1 cellular context compared by ENCODE assay signal in the genomic region with DNA sequence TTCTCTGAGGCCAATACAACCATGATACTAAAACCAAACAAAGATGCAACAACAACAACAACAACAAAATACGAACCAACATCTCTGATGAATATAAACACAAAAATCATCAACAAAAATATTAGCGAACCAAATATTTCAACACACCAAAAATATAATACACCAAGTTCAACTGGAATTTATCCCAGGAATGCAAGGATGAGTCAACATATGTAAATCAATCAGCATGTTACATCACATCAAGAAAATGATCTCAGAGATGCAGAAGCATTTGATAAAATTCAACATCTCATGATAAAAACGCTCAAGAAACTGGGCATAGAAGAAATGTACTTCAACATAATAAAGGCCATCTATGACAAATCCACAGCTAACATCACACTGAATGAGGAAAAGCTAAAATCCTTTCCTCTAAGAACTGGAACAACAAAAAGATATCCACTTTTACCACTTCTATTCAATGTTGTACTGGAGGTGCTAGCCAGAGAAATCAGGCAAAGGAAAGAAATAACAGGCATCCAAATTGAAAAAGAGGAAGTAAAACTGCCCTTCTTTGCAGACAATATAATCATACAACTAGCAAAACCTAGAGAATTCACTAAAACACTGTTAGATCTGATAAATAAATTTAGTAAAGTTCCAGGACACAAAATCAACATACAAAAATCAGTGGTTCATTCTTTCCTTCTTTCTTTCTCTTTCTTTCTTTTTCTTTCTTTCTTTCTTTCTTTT.
TF ChIP-seq lines count a peak whose summit lies in the region.

No MANE protein-coding gene starts in this region.

TF ChIP-seq in GM12878, 131 proteins besides CTCF, POLR2A, EP300 and RAD21:
- TF ChIP-seq PAX5 (IDR thresholded peaks at IDR 0.05; ENCODE audit: borderline replicate concordance, low read depth, low read length) (no peak), TCF12 (IDR thresholded peaks at IDR 0.05; ENCODE audit: low read depth, low read length) (no peak), ZSCAN29 (IDR thresholded peaks at IDR 0.05) (no peak), SUPT20H (IDR thresholded peaks at IDR 0.05; ENCODE audit: borderline replicate concordance, control insufficient read depth, low read depth, low read length) (no peak)
